In genomic region chr3:195133462-195133861, GRCh38 we compare ENCODE assay signal across 8 cellular contexts.
DNase-seq lines count a peak whose midpoint lies in the region; ATAC-seq and TF ChIP-seq lines count a peak whose summit lies in the region.
"Had no signal": no experiment of that assay in that cellular context is flagged by ENCODE, and none has a peak within 500 bp of the region (broad histone marks: within the 10 kb centered on the region; RNA-seq: fewer than 3 reads in every experiment).

No MANE protein-coding gene starts in this region.

- ATAC-seq in GM19035 (IDR thresholded peaks at IDR 0.05; ENCODE audit: unreplicated experiment): peak; percentile 37
- ATAC-seq: left lung had no signal

- no peaks in the 10 kb centered on the region for H3K27me3 Mint-ChIP-seq in endodermal cell (ENCODE audit: insufficient read depth)

- H3K36me3 Mint-ChIP-seq in endodermal cell (ENCODE audit: low read depth): no peaks in the 10 kb centered on the region

- no peak overlapping the region for H3K27ac Mint-ChIP-seq in endodermal cell

- no peaks in the 10 kb centered on the region for H3K9me3 Mint-ChIP-seq in endodermal cell

- DNase-seq in NCI-H2171 (lab: John Stamatoyannopoulos, UW): peak; percentile 47
- DNase-seq in endodermal cell: no peak
- DNase-seq in stimulated activated CD4-positive, alpha-beta T cell treated with anti-CD3 and anti-CD28 coated beads, Interleukin-1b, Interleukin-23, amount 100 ng/mL, for 48 hours: peak; percentile 59
- DNase-seq in cerebellum (ENCODE audit: low spot score): no peak
- DNase-seq in ovary: no peak
- no peak for DNase-seq in GF-D8 (lab: John Stamatoyannopoulos, UW)
- DNase-seq: left lung had no signal

- no peak for TF ChIP-seq POLR2A in ovary (IDR thresholded peaks at IDR 0.05)

- H3K27ac ChIP-seq in endodermal cell (ENCODE audit: low read depth, low read length) (peak overlapping the region; percentile 68), ovary (no peak overlapping the region)
- H3K27ac ChIP-seq: left lung had no signal

- intact Hi-C loops in ovary (cut with DNase I): no loop called here

- peaks cover 6% of the 10 kb centered on the region for H3K4me1 Mint-ChIP-seq in endodermal cell

- H3K27me3 ChIP-seq in endodermal cell (ENCODE audit: control insufficient read depth, insufficient read depth, low read length, poor library complexity, severe bottlenecking): no peaks in the 10 kb centered on the region
- H3K27me3 ChIP-seq in ovary: no peaks in the 10 kb centered on the region
- H3K27me3 ChIP-seq: left lung had no signal

- H3K4me3 Mint-ChIP-seq in endodermal cell: no peak overlapping the region

- no peak overlapping the region for H3K9ac ChIP-seq in endodermal cell (ENCODE audit: extremely low read depth, low read length, poor library complexity, severe bottlenecking)

- H3K4me3 ChIP-seq in endodermal cell (ENCODE audit: low read length): no peak overlapping the region
- H3K4me3 ChIP-seq in ovary: no peak overlapping the region
- H3K4me3 ChIP-seq: left lung had no signal

- H3K4me1 ChIP-seq in endodermal cell (ENCODE audit: control insufficient read depth, insufficient read depth, low read length): no peaks in the 10 kb centered on the region
- no peaks in the 10 kb centered on the region for H3K4me1 ChIP-seq in ovary (ENCODE audit: insufficient read depth)
- H3K4me1 ChIP-seq: left lung had no signal

- H3K36me3 ChIP-seq in endodermal cell (ENCODE audit: control insufficient read depth, insufficient read depth, low read length): peaks cover 9% of the 10 kb centered on the region
- H3K36me3 ChIP-seq in ovary: no peaks in the 10 kb centered on the region
- H3K36me3 ChIP-seq: left lung had no signal

- H3K9me3 ChIP-seq in endodermal cell (ENCODE audit: control insufficient read depth, low read length) (no peaks in the 10 kb centered on the region), ovary (no peaks in the 10 kb centered on the region)
- H3K9me3 ChIP-seq: left lung had no signal

- TF ChIP-seq EP300 in ovary (IDR thresholded peaks at IDR 0.05): no peak

- TF ChIP-seq CTCF in endodermal cell (conservative IDR thresholded peaks at IDR 0.05) (no peak), ovary (IDR thresholded peaks at IDR 0.05) (no peak)

- 93 to 94% methylated on average over 11 to 12 of the region's 12 CpGs for WGBS in endodermal cell (ENCODE audit: insufficient coverage in 1 of 2, insufficient read length in 1 of 2), 2 experiments
- 73 to 82% (median 81%) methylated on average over 12 of the region's 12 CpGs for WGBS in ovary, 3 donors

Comparison
In these comparisons a context has a peak if more than half of its experiments do, and no peak if none do; other contexts are left out.
1. DNase-seq: peak in NCI-H2171 (single experiment) and stimulated activated CD4-positive, alpha-beta T cell treated with anti-CD3 and anti-CD28 coated beads, Interleukin-1b, Interleukin-23, amount 100 ng/mL, for 48 hours (single experiment); none in endodermal cell (single experiment), cerebellum (single experiment), ovary (0 of 5) and GF-D8 (single experiment).